In genomic region chr9:67726213-67726988, GRCh38 we compare ENCODE assay signal across 8 cellular contexts.
A peak's percentile ranks its signal among the peaks of the same experiment; 100 is the strongest.
DNase-seq lines count a peak whose midpoint lies in the region; ATAC-seq and TF ChIP-seq lines count a peak whose summit lies in the region.
"Not testable (repeated sequence)": the region's sequence is repeated elsewhere in the genome, so short reads cannot be mapped to it uniquely, and the experiment has no call there.

No MANE protein-coding gene starts in this region.

- in situ Hi-C loops in astrocyte of the cerebellum (cut with HindIII; ENCODE audit: low sequenced_read_pairs), result not testable (repeated sequence)

- TF ChIP-seq CTCF in astrocyte of the cerebellum (IDR thresholded peaks at IDR 0.05; ENCODE audit: low read depth, low read length, missing control alignments); omental fat pad (IDR thresholded peaks at IDR 0.05); tibial nerve (IDR thresholded peaks at IDR 0.05): not testable (repeated sequence)

- intact Hi-C loops in Right ventricle myocardium superior (cut with DNase I), result not testable (repeated sequence)

- ATAC-seq in GM18868 (IDR thresholded peaks at IDR 0.05; ENCODE audit: unreplicated experiment) (peak; percentile 62), GM21825 (IDR thresholded peaks at IDR 0.05; ENCODE audit: unreplicated experiment) (peak; percentile 86), HG03432 (IDR thresholded peaks at IDR 0.05; ENCODE audit: unreplicated experiment) (peak; percentile 69), Right ventricle myocardium superior (ENCODE audit: poor library complexity) (peak; percentile 66), omental fat pad (ENCODE audit: low FRiP score) (peak; percentile 81)

- not testable (repeated sequence) for H3K36me3 ChIP-seq in tibial nerve

- TF ChIP-seq POLR2A in tibial nerve (IDR thresholded peaks at IDR 0.05), result not testable (repeated sequence)

- TF ChIP-seq EP300 in tibial nerve (IDR thresholded peaks at IDR 0.05), result not testable (repeated sequence)

- whole genome bisulfite sequencing in tibial nerve, 2 donors, result no CpG with 5 or more reads among the region's 58 CpGs

- DNase-seq in activated CD4-positive, alpha-beta T cell treated with anti-CD3 and anti-CD28 coated beads for 48 hours, result peak; percentile 38
- DNase-seq in astrocyte of the cerebellum (ENCODE audit: low read depth); omental fat pad (ENCODE audit: low spot score): not testable (repeated sequence)
- peak; percentile 43 for DNase-seq in Right ventricle myocardium superior
- DNase-seq in tibial nerve (ENCODE audit: low spot score in 2 of 2), result peak; percentile 10 to 25

- H3K4me3 ChIP-seq in astrocyte of the cerebellum (ENCODE audit: low read depth, low read length) (peak overlapping the region; percentile 21), tibial nerve (peak overlapping the region in 2 of 4 donors; percentile 23 to 46)

- not testable (repeated sequence) for H3K9me3 ChIP-seq in tibial nerve

- H3K27ac ChIP-seq in tibial nerve, result not testable (repeated sequence)

- not testable (repeated sequence) for H3K4me1 ChIP-seq in tibial nerve

- H3K27me3 ChIP-seq in tibial nerve, result not testable (repeated sequence)
